ENCODE assay signal across 28 cellular contexts in genomic region chr6:97658090-97658489, GRCh38.
"Had no signal": no experiment of that assay in that cellular context is flagged by ENCODE, and none has a peak within 500 bp of the region (broad histone marks: within the 10 kb centered on the region; RNA-seq: fewer than 3 reads in every experiment).

No MANE protein-coding gene starts in this region.

- H3K27ac Mint-ChIP-seq: stimulated activated effector memory CD8-positive, alpha-beta T cell treated with anti-CD3 and anti-CD28 coated beads, Interleukin-12 subunit alpha, Interleukin-12 subunit beta, amount 100 ng/mL, for 72 hours; stimulated activated memory B cell treated with anti-CD40 and anti-IgM and Interleukin-4, amounts not matched to agents 10 μg/mL and 1 μg/mL and 100 μg/mL, for 72 hours; stimulated activated naive B cell treated with anti-CD40 and anti-IgM and Interleukin-4, amounts not matched to agents 10 μg/mL and 1 μg/mL and 100 μg/mL, for 72 hours; stimulated activated naive CD8-positive, alpha-beta T cell treated with anti-CD3 and anti-CD28 coated beads, Interleukin-15, amount 100 ng/mL, for 72 hours; stimulated activated naive CD8-positive, alpha-beta T cell treated with anti-CD3 and anti-CD28 coated beads, Interleukin-15, Interleukin-2, amounts not matched to agents 100 ng/mL and 50 ng/mL, for 24 hours; type B pancreatic cell had no signal

- H3K27ac ChIP-seq: stomach, suprapubic skin, testis, thoracic aorta, thyroid gland, tibial artery, tibial nerve, transverse colon, upper lobe of left lung, upper lobe of right lung, uterus, vagina had no signal

- H3K4me1 Mint-ChIP-seq: stimulated activated effector memory CD8-positive, alpha-beta T cell treated with anti-CD3 and anti-CD28 coated beads, Interleukin-12 subunit alpha, Interleukin-12 subunit beta, amount 100 ng/mL, for 72 hours; stimulated activated memory B cell treated with anti-CD40 and anti-IgM and Interleukin-4, amounts not matched to agents 10 μg/mL and 1 μg/mL and 100 μg/mL, for 72 hours; stimulated activated naive B cell treated with anti-CD40 and anti-IgM and Interleukin-4, amounts not matched to agents 10 μg/mL and 1 μg/mL and 100 μg/mL, for 72 hours; stimulated activated naive CD8-positive, alpha-beta T cell treated with anti-CD3 and anti-CD28 coated beads, Interleukin-15, amount 100 ng/mL, for 72 hours had no signal

- DNase-seq: stimulated activated CD4-positive, alpha-beta T cell treated with anti-CD3 and anti-CD28 coated beads, Interleukin-2, amount 100 ng/mL, for 48 hours; stimulated activated CD4-positive, alpha-beta T cell treated with anti-CD3 and anti-CD28 coated beads, Interleukin-4, amount 100 ng/mL, for 1 hour; stimulated activated CD4-positive, alpha-beta T cell treated with anti-CD3 and anti-CD28 coated beads, Interleukin-4, amount 100 ng/mL, for 24 hours; stimulated activated CD4-positive, alpha-beta T cell treated with anti-CD3 and anti-CD28 coated beads, Interleukin-4, amount 100 ng/mL, for 4 hours; stimulated activated CD8-positive, alpha-beta memory T cell treated with anti-CD3 and anti-CD28 coated beads, Interleukin-4, amount 100 ng/mL, for 48 hours; stimulated activated naive B cell treated with anti-CD40 and anti-IgM and Interleukin-4, amounts not matched to agents 10 μg/mL and 1 μg/mL and 100 μg/mL, for 72 hours; stimulated activated naive CD4-positive, alpha-beta T cell; stimulated activated naive CD4-positive, alpha-beta T cell treated with Interleukin-2 at 50 U/mL for 16 hours; stimulated activated naive CD8-positive, alpha-beta T cell treated with anti-CD3 and anti-CD28 coated beads, Interleukin-15, amount 100 ng/mL, for 72 hours; stimulated activated naive CD8-positive, alpha-beta T cell treated with anti-CD3 and anti-CD28 coated beads, Interleukin-15, Interleukin-2, amounts not matched to agents 100 U/mL and 50 U/mL, for 24 hours; stomach; substantia nigra; testis; thyroid gland; tibial artery; transverse colon; trophoblast cell; upper lobe of left lung; upper lobe of right lung; uterus had no signal

- H3K27me3 ChIP-seq: stomach, suprapubic skin, testis, thyroid gland, tibial artery, tibial nerve, transverse colon, upper lobe of left lung, upper lobe of right lung, uterus, vagina had no signal

- H3K36me3 Mint-ChIP-seq: stimulated activated effector memory CD8-positive, alpha-beta T cell treated with anti-CD3 and anti-CD28 coated beads, Interleukin-12 subunit alpha, Interleukin-12 subunit beta, amount 100 ng/mL, for 72 hours; stimulated activated memory B cell treated with anti-CD40 and anti-IgM and Interleukin-4, amounts not matched to agents 10 μg/mL and 1 μg/mL and 100 μg/mL, for 72 hours; stimulated activated naive B cell treated with anti-CD40 and anti-IgM and Interleukin-4, amounts not matched to agents 10 μg/mL and 1 μg/mL and 100 μg/mL, for 72 hours; type B pancreatic cell had no signal

- H3K27me3 Mint-ChIP-seq: stimulated activated memory B cell treated with anti-CD40 and anti-IgM and Interleukin-4, amounts not matched to agents 10 μg/mL and 1 μg/mL and 100 μg/mL, for 72 hours; stimulated activated naive B cell treated with anti-CD40 and anti-IgM and Interleukin-4, amounts not matched to agents 10 μg/mL and 1 μg/mL and 100 μg/mL, for 72 hours; stimulated activated naive CD8-positive, alpha-beta T cell treated with anti-CD3 and anti-CD28 coated beads, Interleukin-15, amount 100 ng/mL, for 72 hours; stimulated activated naive CD8-positive, alpha-beta T cell treated with anti-CD3 and anti-CD28 coated beads, Interleukin-15, Interleukin-2, amounts not matched to agents 100 ng/mL and 50 ng/mL, for 24 hours had no signal

- H3K36me3 ChIP-seq: stomach, suprapubic skin, thoracic aorta, thyroid gland, tibial artery, tibial nerve, transverse colon, upper lobe of left lung, upper lobe of right lung, uterus, vagina had no signal

- H3K4me3 ChIP-seq: stomach, suprapubic skin, testis, thoracic aorta, thyroid gland, tibial artery, tibial nerve, transverse colon, upper lobe of left lung, upper lobe of right lung, uterus, vagina had no signal

- H3K4me3 Mint-ChIP-seq: stimulated activated effector memory CD8-positive, alpha-beta T cell treated with anti-CD3 and anti-CD28 coated beads, Interleukin-12 subunit alpha, Interleukin-12 subunit beta, amount 100 ng/mL, for 72 hours; stimulated activated memory B cell treated with anti-CD40 and anti-IgM and Interleukin-4, amounts not matched to agents 10 μg/mL and 1 μg/mL and 100 μg/mL, for 72 hours; stimulated activated naive B cell treated with anti-CD40 and anti-IgM and Interleukin-4, amounts not matched to agents 10 μg/mL and 1 μg/mL and 100 μg/mL, for 72 hours; stimulated activated naive CD8-positive, alpha-beta T cell treated with anti-CD3 and anti-CD28 coated beads, Interleukin-15, amount 100 ng/mL, for 72 hours; stimulated activated naive CD8-positive, alpha-beta T cell treated with anti-CD3 and anti-CD28 coated beads, Interleukin-15, Interleukin-2, amounts not matched to agents 100 ng/mL and 50 ng/mL, for 24 hours; type B pancreatic cell had no signal

- H3K9me3 ChIP-seq: suprapubic skin, testis, thoracic aorta, thyroid gland, tibial artery, tibial nerve, transverse colon, upper lobe of left lung, upper lobe of right lung, uterus, vagina had no signal

- H3K9me3 Mint-ChIP-seq: stimulated activated naive B cell treated with anti-CD40 and anti-IgM and Interleukin-4, amounts not matched to agents 10 μg/mL and 1 μg/mL and 100 μg/mL, for 72 hours; type B pancreatic cell had no signal

- H3K4me1 ChIP-seq: stomach, suprapubic skin, testis, thyroid gland, tibial artery, tibial nerve, transverse colon, upper lobe of left lung, upper lobe of right lung, uterus, vagina had no signal
